12 cellular contexts compared by ENCODE assay signal in the genomic region with DNA sequence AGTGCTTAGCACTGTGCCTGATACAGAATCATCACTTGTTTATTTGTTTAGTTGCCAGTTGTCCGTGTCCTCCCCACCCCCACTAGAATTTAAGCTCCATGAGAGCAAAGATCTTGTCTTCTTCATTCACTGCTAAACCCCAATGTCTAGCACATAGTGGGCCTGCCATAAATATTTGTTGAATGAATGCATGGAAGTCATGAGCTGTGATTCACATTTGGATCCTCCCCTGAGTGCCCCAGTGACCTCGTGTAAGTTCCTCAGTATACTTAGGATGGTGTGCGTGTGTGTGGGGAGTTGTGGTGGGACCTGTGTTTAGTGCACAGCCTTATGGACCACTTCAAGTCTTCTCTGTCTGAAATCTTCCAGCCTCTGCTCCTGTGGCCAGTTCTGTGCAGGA. TPM values are rescaled to one million over a fixed set of nuclear protein-coding genes. Genes with fewer than 3 reads are reported as not detected.
DNase-seq lines count a peak whose midpoint lies in the region; ATAC-seq and TF ChIP-seq lines count a peak whose summit lies in the region.
"Had no signal": no experiment of that assay in that cellular context is flagged by ENCODE, and none has a peak within 500 bp of the region (broad histone marks: within the 10 kb centered on the region; RNA-seq: fewer than 3 reads in every experiment).

No MANE protein-coding gene starts in this region.

- H3K36me3 ChIP-seq in GM23248 (ENCODE audit: low read depth) (no peaks in the 10 kb centered on the region), ascending aorta (no peaks in the 10 kb centered on the region), smooth muscle cell (ENCODE audit: low read depth) (no peaks in the 10 kb centered on the region)

- H3K27me3 ChIP-seq in GM23248 (replicated peaks; ENCODE audit: insufficient read depth) (no peaks in the 10 kb centered on the region), ascending aorta (no peaks in the 10 kb centered on the region), smooth muscle cell (ENCODE audit: low read depth) (no peaks in the 10 kb centered on the region)

- TF ChIP-seq CTCF in ascending aorta (IDR thresholded peaks at IDR 0.05) = no peak
- no peak for TF ChIP-seq CTCF in smooth muscle cell (IDR thresholded peaks at IDR 0.05; ENCODE audit: borderline replicate concordance, insufficient read depth, poor library complexity, severe bottlenecking)

- H3K27ac ChIP-seq in GM23248 = peak overlapping the region; percentile 79
- H3K27ac ChIP-seq in ascending aorta = peak overlapping the region; percentile 50 to 60
- peak overlapping the region; percentile 80 for H3K27ac ChIP-seq in smooth muscle cell (ENCODE audit: low read depth)

- H3K79me2 ChIP-seq in GM23248 (ENCODE audit: insufficient read depth) = no peaks in the 10 kb centered on the region
- no peaks in the 10 kb centered on the region for H3K79me2 ChIP-seq in smooth muscle cell (ENCODE audit: low read depth)

- no peak overlapping the region for H3K4me3 ChIP-seq in GM23248
- no peak overlapping the region for H3K4me3 ChIP-seq in ascending aorta
- no peak overlapping the region for H3K4me3 ChIP-seq in smooth muscle cell

- H3K9me2 ChIP-seq in GM23248 (ENCODE audit: insufficient read depth) = no peaks in the 10 kb centered on the region

- in situ Hi-C loops in GM23248 (cut with MboI) (no loop called here), ACHN (cut with HindIII; ENCODE audit: low pct_ligation_motif_present, low pct_unique_long_range_greater_than_20kb, low sequenced_read_pairs) (no loop called here)

- H3K9ac ChIP-seq in GM23248 (no peak overlapping the region), smooth muscle cell (ENCODE audit: low read depth) (no peak overlapping the region)

- H4K20me1 ChIP-seq in GM23248 (ENCODE audit: insufficient read depth) (no peaks in the 10 kb centered on the region), smooth muscle cell (ENCODE audit: low read depth) (no peaks in the 10 kb centered on the region)

- H3F3A ChIP-seq in GM23248 (ENCODE audit: insufficient read depth) = peaks cover 16% of the 10 kb centered on the region
- peaks cover 6% of the 10 kb centered on the region for H3F3A ChIP-seq in smooth muscle cell (ENCODE audit: low read depth)

- DNase-seq in GM23248 (peak; percentile 50), ascending aorta (ENCODE audit: low spot score in 2 of 2) (no peak), iris pigment epithelial cell (ENCODE audit: low read depth) (peak; percentile 81), smooth muscle cell (lab: John Stamatoyannopoulos, UW; ENCODE audit: unreplicated experiment) (no peak), amniotic stem cell (lab: John Stamatoyannopoulos, UW) (no peak), ACHN (no peak)
- DNase-seq: activated CD8-positive, alpha-beta memory T cell treated with anti-CD3 and anti-CD28 coated beads, Interleukin-2, amount 50 U/mL, for 4 hours; nucleus accumbens; OCI-M1 had no signal

- H2AFZ ChIP-seq in GM23248 (no peak overlapping the region), smooth muscle cell (ENCODE audit: low read depth) (no peak overlapping the region)

- ATAC-seq in HG03460 (IDR thresholded peaks at IDR 0.05; ENCODE audit: unreplicated experiment) = no peak
- ATAC-seq in GM18867 (IDR thresholded peaks at IDR 0.05; ENCODE audit: unreplicated experiment) = no peak
- ATAC-seq: activated naive CD4-positive, alpha-beta T cell treated with anti-CD3 and anti-CD28 coated beads, Interleukin-2, amount 50 U/mL, for 72 hours had no signal

- intact Hi-C loops in ascending aorta (cut with DNase I) = no loop called here

- H3K9me3 ChIP-seq in GM23248 (ENCODE audit: low read depth) = no peaks in the 10 kb centered on the region
- no peaks in the 10 kb centered on the region for H3K9me3 ChIP-seq in ascending aorta
- H3K9me3 ChIP-seq in smooth muscle cell (replicated peaks; ENCODE audit: low read depth) = no peaks in the 10 kb centered on the region

- WGBS in GM23248 (ENCODE audit: low coverage in 1 of 2, low lambda C conversion rate in 2 of 2, missing lambda C conversion rate in 2 of 2), 2 experiments = 61 to 67% methylated on average over 3 of the region's 3 CpGs
- WGBS in smooth muscle cell (ENCODE audit: low lambda C conversion rate) = 64% methylated on average over 3 of the region's 3 CpGs

- H3K4me1 ChIP-seq in GM23248 (ENCODE audit: insufficient read depth) = peaks cover 22% of the 10 kb centered on the region
- peaks cover 0 to 14% of the 10 kb centered on the region in 2 donors for H3K4me1 ChIP-seq in ascending aorta
- peaks cover 12% of the 10 kb centered on the region for H3K4me1 ChIP-seq in smooth muscle cell (ENCODE audit: low read depth)

- H3K4me2 ChIP-seq in GM23248 (ENCODE audit: unreplicated experiment) (no peak overlapping the region), smooth muscle cell (no peak overlapping the region)

RNA-seq across cellular contexts. Expression of a gene that starts 23.1 kb away (rescaled TPM):
- 33.6 and 38.5 TPM in 2 replicates for total RNA-seq in GM23248 (2014; rRNA removed; shearing (Covaris generic))
- polyA plus RNA-seq in GM23248 (2016; fragmentation: Nextera tagmentation; extraction: Ambion mirVana) (8.1 and 10.8 TPM in 2 replicates), smooth muscle cell (39.9 and 56.2 TPM in 2 replicates)
- total RNA-seq in ascending aorta (47.9 TPM), smooth muscle cell (32.6 and 35.1 TPM in 2 replicates)

Comparison
In these comparisons a context has a peak if more than half of its experiments do, and no peak if none do; other contexts are left out.
1. DNase-seq: peak in GM23248 (single experiment) and iris pigment epithelial cell (single experiment); none in ascending aorta (0 of 2), smooth muscle cell (single experiment), amniotic stem cell (single experiment) and ACHN (single experiment).
2. Peak in every context shown above with its lines, with median percentiles within 50 percentile points of each other: H3K27ac ChIP-seq.